ENCODE assay signal across 20 cellular contexts in genomic region chr22:49097966-49098365, GRCh38.
A peak's percentile ranks its signal among the peaks of the same experiment; 100 is the strongest.
DNase-seq lines count a peak whose midpoint lies in the region; TF ChIP-seq lines count a peak whose summit lies in the region.
"Had no signal": no experiment of that assay in that cellular context is flagged by ENCODE, and none has a peak within 500 bp of the region (broad histone marks: within the 10 kb centered on the region; RNA-seq: fewer than 3 reads in every experiment).

No MANE protein-coding gene starts in this region.

- H3K27me3 ChIP-seq in osteoblast (ENCODE audit: insufficient read depth, low read length) (no peaks in the 10 kb centered on the region), endodermal cell (ENCODE audit: control insufficient read depth, insufficient read depth, low read length, poor library complexity, severe bottlenecking) (no peaks in the 10 kb centered on the region)

- H3K4me1 ChIP-seq in osteoblast (ENCODE audit: insufficient read depth, low read length) (no peaks in the 10 kb centered on the region), endodermal cell (ENCODE audit: control insufficient read depth, insufficient read depth, low read length) (peaks cover 6% of the 10 kb centered on the region)
- H3K4me1 ChIP-seq: Caco-2 had no signal

- no peak overlapping the region for H3K4me2 ChIP-seq in osteoblast (ENCODE audit: insufficient read depth, low read length)
- H3K4me2 ChIP-seq: SK-N-SH had no signal

- H3K4me3 Mint-ChIP-seq in HFFc6 (no peak overlapping the region), endodermal cell (no peak overlapping the region)
- H3K4me3 Mint-ChIP-seq: CD4-positive, alpha-beta T cell; H9 had no signal

- no peaks in the 10 kb centered on the region for H3K36me3 ChIP-seq in osteoblast (ENCODE audit: insufficient read depth, low read length)
- no peaks in the 10 kb centered on the region for H3K36me3 ChIP-seq in endodermal cell (ENCODE audit: control insufficient read depth, insufficient read depth, low read length)

- peak; percentile 43 for DNase-seq in COLO829 (ENCODE audit: low spot score)
- DNase-seq in RPMI7951 (ENCODE audit: low read depth), result peak; percentile 17
- DNase-seq in globus pallidus (ENCODE audit: low spot score), result peak; percentile 15
- peak; percentile 45 for DNase-seq in osteoblast (ENCODE audit: insufficient read length, low spot score, missing footprints)
- no peak for DNase-seq in HFFc6
- no peak for DNase-seq in DMS53 treated with DMSO at 0.1 percent for 48 hours (lab: John Stamatoyannopoulos, UW; ENCODE audit: unreplicated experiment)
- no peak for DNase-seq in endodermal cell
- DNase-seq: Caco-2; CD4-positive, alpha-beta T cell; GDM1; GM23248; H9; Kasumi-1; NCI-H1694; NCI-H2081; NCI-H2171; NCI-H526; OCI-M1; SHP77 treated with DMSO at 0.1 percent for 48 hours; SK-N-SH had no signal

- H3K27me3 Mint-ChIP-seq in HFFc6 (ENCODE audit: insufficient read depth), result no peaks in the 10 kb centered on the region
- H3K27me3 Mint-ChIP-seq in endodermal cell (ENCODE audit: insufficient read depth), result no peaks in the 10 kb centered on the region

- H3K27ac ChIP-seq in osteoblast (ENCODE audit: low read depth, low read length) (no peak overlapping the region), endodermal cell (ENCODE audit: low read depth, low read length) (no peak overlapping the region)
- H3K27ac ChIP-seq: GM23248 had no signal

- no peaks in the 10 kb centered on the region for H4K20me1 ChIP-seq in osteoblast (ENCODE audit: insufficient read depth, low read length)

- no peak overlapping the region for H3K27ac Mint-ChIP-seq in HFFc6
- H3K27ac Mint-ChIP-seq in endodermal cell, result no peak overlapping the region
- H3K27ac Mint-ChIP-seq: CD4-positive, alpha-beta T cell; H9 had no signal

- no peak overlapping the region for H2AFZ ChIP-seq in osteoblast (ENCODE audit: low read length)
- H2AFZ ChIP-seq: GM23248 had no signal

- peaks cover 73% of the 10 kb centered on the region for H3K9me3 Mint-ChIP-seq in HFFc6
- H3K9me3 Mint-ChIP-seq in endodermal cell, result peaks cover 2% of the 10 kb centered on the region
- H3K9me3 Mint-ChIP-seq: CD4-positive, alpha-beta T cell had no signal

- H3K4me1 Mint-ChIP-seq in HFFc6 (ENCODE audit: low read depth) (no peaks in the 10 kb centered on the region), endodermal cell (no peaks in the 10 kb centered on the region)
- H3K4me1 Mint-ChIP-seq: H9 had no signal

- H3K9ac ChIP-seq in endodermal cell (ENCODE audit: extremely low read depth, low read length, poor library complexity, severe bottlenecking), result no peak overlapping the region
- H3K9ac ChIP-seq: GM23248, SK-N-SH had no signal

- no peaks in the 10 kb centered on the region for H3K9me3 ChIP-seq in osteoblast (ENCODE audit: low read depth, low read length)
- no peaks in the 10 kb centered on the region for H3K9me3 ChIP-seq in endodermal cell (ENCODE audit: control insufficient read depth, low read length)
- H3K9me3 ChIP-seq: Caco-2, SK-N-SH had no signal

- 96 to 100% methylated on average over 4 to 10 of the region's 10 CpGs for WGBS in endodermal cell (ENCODE audit: insufficient coverage in 1 of 2, insufficient read length in 1 of 2), 2 experiments

- H3K4me3 ChIP-seq in osteoblast (ENCODE audit: insufficient read depth, low read length), result no peak overlapping the region
- no peak overlapping the region for H3K4me3 ChIP-seq in endodermal cell (ENCODE audit: low read length)
- H3K4me3 ChIP-seq: GM23248 had no signal

- H3K79me2 ChIP-seq in osteoblast (ENCODE audit: insufficient read depth, low read length), result no peaks in the 10 kb centered on the region

- H3K36me3 Mint-ChIP-seq in HFFc6 (ENCODE audit: low read depth), result peaks cover 3% of the 10 kb centered on the region
- no peaks in the 10 kb centered on the region for H3K36me3 Mint-ChIP-seq in endodermal cell (ENCODE audit: low read depth)

- no peak for TF ChIP-seq CTCF in osteoblast (IDR thresholded peaks at IDR 0.05; ENCODE audit: extremely low read depth, low read depth, low read length)
- no peak for TF ChIP-seq CTCF in HFFc6 (IDR thresholded peaks at IDR 0.05)
- no peak for TF ChIP-seq CTCF in endodermal cell (conservative IDR thresholded peaks at IDR 0.05)

Comparison
In these comparisons a context has a peak if more than half of its experiments do, and no peak if none do; other contexts are left out.
1. DNase-seq: peak in COLO829 (single experiment), RPMI7951 (single experiment), globus pallidus (single experiment) and osteoblast (single experiment); none in HFFc6 (single experiment), DMS53 treated with DMSO at 0.1 percent for 48 hours (single experiment) and endodermal cell (single experiment).